In genomic region chr21:36474591-36474990, GRCh38 we compare ENCODE assay signal across 11 cellular contexts. TPM values are rescaled to one million over a fixed set of nuclear protein-coding genes. Genes with fewer than 3 reads are reported as not detected.
"Had no signal": no experiment of that assay in that cellular context is flagged by ENCODE, and none has a peak within 500 bp of the region (broad histone marks: within the 10 kb centered on the region; RNA-seq: fewer than 3 reads in every experiment).

No MANE protein-coding gene starts in this region.

- H3K27ac Mint-ChIP-seq: HFFc6 had no signal

- H3K4me3 ChIP-seq: HAP-1 had no signal

- FAIRE-seq: HTR-8/SVneo had no signal

- H3K9me3 ChIP-seq: HAP-1 had no signal

- H3K36me3 ChIP-seq: HAP-1 had no signal

- H3K4me2 ChIP-seq: KMS-11 had no signal

- H3K4me3 Mint-ChIP-seq: HFFc6 had no signal

- H3K9ac ChIP-seq: KMS-11 had no signal

- H3K9me3 Mint-ChIP-seq: HFFc6 had no signal

- DNase-seq: GOT3, H7, HFFc6, IMR-90, KBM-7 had no signal

- H3K4me1 ChIP-seq: HAP-1 had no signal

- ATAC-seq: HCT116 had no signal

- H3K27ac ChIP-seq: KMS-11 had no signal

RNA-seq across cellular contexts. Expression of gene CLDN14, which starts 5.3 kb away (rescaled TPM):
- total RNA-seq: H4, H7, HT-29, IMR-90 had no signal
- polyA plus RNA-seq: IMR-90 had no signal
